ENCODE assay signal across 8 cellular contexts in genomic region chr5:78509145-78509865, GRCh38.
A peak's percentile ranks its signal among the peaks of the same experiment; 100 is the strongest.
DNase-seq lines count a peak whose midpoint lies in the region; ATAC-seq and TF ChIP-seq lines count a peak whose summit lies in the region.

No MANE protein-coding gene starts in this region.

- TF ChIP-seq POLR2A in breast epithelium (IDR thresholded peaks at IDR 0.05), result no peak

- TF ChIP-seq CTCF in breast epithelium (IDR thresholded peaks at IDR 0.05) (no peak), MCF 10A (IDR thresholded peaks at IDR 0.05; ENCODE audit: unreplicated experiment) (no peak), type B pancreatic cell (conservative IDR thresholded peaks at IDR 0.05) (no peak)

- CTCF ChIA-PET in MCF 10A (lab: Yijun Ruan, JAX), result interaction anchor here (0.6 to 1.0 kb wide), 2 partner anchors 9 to 26 kb away, joined by 3 read pairs; no protein-coding TSS in a partner anchor

- H3K27ac ChIP-seq in breast epithelium, result peak overlapping the region; percentile 54 to 89
- H3K27ac ChIP-seq in mesodermal cell (ENCODE audit: low read depth, low read length, severe bottlenecking), result peak overlapping the region; percentile 83

- H3K4me1 Mint-ChIP-seq in MCF 10A (ENCODE audit: insufficient read depth, unreplicated experiment), result peaks cover 28% of the 10 kb centered on the region
- H3K4me1 Mint-ChIP-seq in activated naive CD8-positive, alpha-beta T cell treated with anti-CD3 and anti-CD28 coated beads for 36 hours, result peaks cover 10% of the 10 kb centered on the region
- peaks cover 67% of the 10 kb centered on the region for H3K4me1 Mint-ChIP-seq in type B pancreatic cell (ENCODE audit: unreplicated experiment)

- H3K4me3 ChIP-seq in breast epithelium (peak overlapping the region; percentile 52 to 55 (median 53)), mesodermal cell (ENCODE audit: extremely low read depth, insufficient read depth, low read length, poor library complexity, severe bottlenecking) (no peak overlapping the region)

- WGBS in mesodermal cell (ENCODE audit: insufficient coverage in 2 of 2), 2 experiments, result 87 to 92% methylated on average over 11 to 12 of the region's 18 CpGs

- H3K9me3 ChIP-seq in breast epithelium (no peaks in the 10 kb centered on the region), mesodermal cell (ENCODE audit: control insufficient read depth, low read length) (no peaks in the 10 kb centered on the region)

- intact Hi-C loops in breast epithelium (cut with DNase I; ENCODE audit: low total_unique reads) (no loop called here), MCF 10A (cut with micrococcal nuclease) (no loop called here)

- H3K36me3 ChIP-seq in breast epithelium (no peaks in the 10 kb centered on the region), mesodermal cell (ENCODE audit: control insufficient read depth, insufficient read depth, low read length) (peaks cover 13% of the 10 kb centered on the region)

- BruUV-seq in MCF 10A (replicated peaks; lab: Mats Ljungman, UMichigan), result no TSS peak

- DNase-seq in breast epithelium (ENCODE audit: low spot score in 2 of 2) (no peak), MCF 10A (ENCODE audit: unreplicated experiment) (no peak), type B pancreatic cell (ENCODE audit: extremely low spot score, unreplicated experiment) (no peak)
- DNase-seq in activated naive CD8-positive, alpha-beta T cell treated with anti-CD3 and anti-CD28 coated beads for 36 hours, result no peak

- ATAC-seq in GM18907 (IDR thresholded peaks at IDR 0.05; ENCODE audit: unreplicated experiment) (no peak), HG02571 (IDR thresholded peaks at IDR 0.05; ENCODE audit: unreplicated experiment) (no peak), GM19397 (IDR thresholded peaks at IDR 0.05; ENCODE audit: unreplicated experiment) (no peak)

- POLR2A ChIA-PET in MCF 10A (lab: Yijun Ruan, JAX), result interaction anchor here (0.8 to 1.5 kb wide), 3 partner anchors 9 to 191 kb away, joined by 4 to 5 read pairs (median 4); no protein-coding TSS in a partner anchor

- no peak overlapping the region for H3K4me3 Mint-ChIP-seq in MCF 10A (ENCODE audit: unreplicated experiment)
- peak overlapping the region; percentile 76 for H3K4me3 Mint-ChIP-seq in activated naive CD8-positive, alpha-beta T cell treated with anti-CD3 and anti-CD28 coated beads for 36 hours
- H3K4me3 Mint-ChIP-seq in type B pancreatic cell, result peak overlapping the region; percentile 63

- H3K27ac Mint-ChIP-seq in MCF 10A (ENCODE audit: low read depth, unreplicated experiment), result no peak overlapping the region
- H3K27ac Mint-ChIP-seq in activated naive CD8-positive, alpha-beta T cell treated with anti-CD3 and anti-CD28 coated beads for 36 hours, result no peak overlapping the region
- H3K27ac Mint-ChIP-seq in type B pancreatic cell, result peak overlapping the region; percentile 43

- H3K4me1 ChIP-seq in breast epithelium (peaks cover 8 to 28% of the 10 kb centered on the region in 2 donors), mesodermal cell (ENCODE audit: control insufficient read depth, insufficient read depth, low read length, poor library complexity, severe bottlenecking) (peaks cover 60% of the 10 kb centered on the region)

- H3K27me3 ChIP-seq in breast epithelium, result no peaks in the 10 kb centered on the region

- H3K27me3 Mint-ChIP-seq in MCF 10A (ENCODE audit: insufficient read depth, unreplicated experiment), result no peaks in the 10 kb centered on the region
- peaks cover 55% of the 10 kb centered on the region for H3K27me3 Mint-ChIP-seq in activated naive CD8-positive, alpha-beta T cell treated with anti-CD3 and anti-CD28 coated beads for 36 hours
- H3K27me3 Mint-ChIP-seq in type B pancreatic cell, result peaks cover 7% of the 10 kb centered on the region

- H3K36me3 Mint-ChIP-seq in MCF 10A (ENCODE audit: insufficient read depth, unreplicated experiment), result peaks cover 13% of the 10 kb centered on the region
- no peaks in the 10 kb centered on the region for H3K36me3 Mint-ChIP-seq in activated naive CD8-positive, alpha-beta T cell treated with anti-CD3 and anti-CD28 coated beads for 36 hours
- H3K36me3 Mint-ChIP-seq in type B pancreatic cell, result peaks cover 13% of the 10 kb centered on the region

- H3K9me3 Mint-ChIP-seq in MCF 10A (ENCODE audit: unreplicated experiment) (no peaks in the 10 kb centered on the region), type B pancreatic cell (peaks cover 7% of the 10 kb centered on the region)
- no peaks in the 10 kb centered on the region for H3K9me3 Mint-ChIP-seq in activated naive CD8-positive, alpha-beta T cell treated with anti-CD3 and anti-CD28 coated beads for 36 hours
